Comparison of ENCODE assay signal across 13 cellular contexts in the genomic region with DNA sequence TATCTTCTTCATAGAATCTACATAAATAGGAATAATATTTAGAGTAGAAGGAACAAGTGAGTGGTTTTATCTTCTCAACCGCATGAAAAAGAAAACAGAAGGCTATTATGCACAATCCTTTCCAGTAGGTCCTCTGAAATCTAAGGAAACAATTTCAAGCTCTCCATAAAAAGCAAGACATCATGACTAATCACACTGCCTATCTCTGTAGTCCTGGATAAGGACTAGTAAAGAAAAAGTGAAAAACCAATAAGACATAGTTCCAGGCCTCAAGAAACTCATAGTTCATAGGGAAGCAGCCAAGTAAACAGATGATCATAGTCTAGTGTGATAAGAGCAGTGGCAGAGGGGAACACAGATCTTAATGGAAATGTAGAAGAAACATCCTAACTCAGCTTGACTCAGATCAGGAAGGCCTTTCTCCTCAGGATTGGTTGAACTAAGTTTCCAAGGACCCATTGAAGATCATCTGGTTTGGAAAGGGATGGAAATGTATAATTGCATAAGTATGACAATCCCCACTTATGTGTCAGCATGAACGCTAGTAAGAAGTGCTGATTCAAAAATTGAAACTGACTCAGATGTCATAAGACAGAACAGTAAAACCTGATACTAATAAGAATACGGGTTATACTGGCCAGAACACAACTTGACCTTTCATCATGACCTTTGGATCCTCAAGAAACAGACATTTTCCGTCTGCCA.
DNase-seq lines count a peak whose midpoint lies in the region; ATAC-seq, FAIRE-seq and TF ChIP-seq lines count a peak whose summit lies in the region.
"Had no signal": no experiment of that assay in that cellular context is flagged by ENCODE, and none has a peak within 500 bp of the region (broad histone marks: within the 10 kb centered on the region; RNA-seq: fewer than 3 reads in every experiment).

No MANE protein-coding gene starts in this region.

- DNase-seq in brain microvascular endothelial cell: peak; percentile 6
- DNase-seq in small intestine: peak; percentile 0
- no peak for DNase-seq in HepG2 (ENCODE audit: low spot score)
- no peak for DNase-seq in GF-D8 (lab: John Stamatoyannopoulos, UW)
- no peak for DNase-seq in right lobe of liver
- no peak for DNase-seq in HUDEP-2 (lab: John Stamatoyannopoulos, UW; ENCODE audit: unreplicated experiment in 76 of 76)
- DNase-seq: activated CD4-positive, CD25-positive, alpha-beta regulatory T cell; HCEC 1CT; mucosa of descending colon; NCI-H1105 had no signal

- TF ChIP-seq RAD21 in HepG2 (CRISPR knock-in tag; IDR thresholded peaks at IDR 0.05): no peak

- TF ChIP-seq EP300 in HepG2 (IDR thresholded peaks at IDR 0.05; ENCODE audit: low read depth in 2 of 2, low read length in 2 of 2) (no peak), HepG2 (CRISPR knock-in tag; IDR thresholded peaks at IDR 0.05; ENCODE audit: borderline replicate concordance) (no peak)

- 46 to 65% (median 59%) methylated on average over 4 of the region's 4 CpGs for WGBS in small intestine, 3 donors
- 41% methylated on average over 4 of the region's 4 CpGs for WGBS in HepG2 (ENCODE audit: low lambda C conversion rate)
- 44% methylated on average over 4 of the region's 4 CpGs for WGBS in right lobe of liver (ENCODE audit: insufficient coverage, low coverage, low lambda C conversion rate, missing lambda C conversion rate)

- H4K20me1 ChIP-seq in HepG2 (ENCODE audit: insufficient read depth, low read length): no peaks in the 10 kb centered on the region

- no peak for TF ChIP-seq CTCF in brain microvascular endothelial cell (IDR thresholded peaks at IDR 0.05; ENCODE audit: low read depth, low read length, missing control alignments)
- no peak for TF ChIP-seq CTCF in HepG2 (CRISPR knock-in tag; IDR thresholded peaks at IDR 0.05)
- TF ChIP-seq CTCF in right lobe of liver (IDR thresholded peaks at IDR 0.05): no peak

- CTCF ChIA-PET in HepG2 (lab: Yijun Ruan, JAX; ENCODE audit: low intra/inter-chr PET ratio, low total read pairs): no interaction called here

- no peaks in the 10 kb centered on the region for H3K79me2 ChIP-seq in HepG2 (ENCODE audit: insufficient read depth, low read length)

- in situ Hi-C loops in brain microvascular endothelial cell (cut with HindIII; ENCODE audit: low pct_ligation_motif_present, low sequenced_read_pairs) (no loop called here), HepG2 (cut with HindIII; ENCODE audit: extremely low pct_ligation_motif_present, low pct_unique_long_range_greater_than_20kb) (no loop called here)

- TF ChIP-seq POLR2A in HepG2 (IDR thresholded peaks at IDR 0.05; ENCODE audit: insufficient read depth in 1 of 2, low read depth in 2 of 2, low read length in 2 of 2) (no peak), right lobe of liver (IDR thresholded peaks at IDR 0.05) (no peak)

- H3K27me3 ChIP-seq in brain microvascular endothelial cell (replicated peaks) (no peaks in the 10 kb centered on the region), small intestine (ENCODE audit: control insufficient read depth in 2 of 2, insufficient read depth in 2 of 2, low read length in 2 of 2) (no peaks in the 10 kb centered on the region), HepG2 (ENCODE audit: control insufficient read depth in 1 of 2, insufficient read depth in 2 of 2, low read length in 2 of 2) (no peaks in the 10 kb centered on the region), right lobe of liver (no peaks in the 10 kb centered on the region)

- BruUV-seq in HepG2 (replicated peaks; lab: Mats Ljungman, UMichigan): no TSS peak

- intact Hi-C loops in HepG2 (cut with micrococcal nuclease; ENCODE audit: unreplicated experiment): no loop called here
- intact Hi-C loops in right lobe of liver (cut with DNase I): no loop called here

- H2AFZ ChIP-seq in HepG2 (ENCODE audit: low read length): no peak overlapping the region

- H3K9me3 ChIP-seq in small intestine (ENCODE audit: control insufficient read depth, low read depth): no peaks in the 10 kb centered on the region
- no peaks in the 10 kb centered on the region for H3K9me3 ChIP-seq in HepG2 (ENCODE audit: low read length)
- no peaks in the 10 kb centered on the region for H3K9me3 ChIP-seq in right lobe of liver
- H3K9me3 ChIP-seq: mucosa of descending colon, thoracic aorta had no signal

- H3K4me2 ChIP-seq in HepG2 (ENCODE audit: low read depth, low read length): no peak overlapping the region

- H3K4me1 ChIP-seq in small intestine (ENCODE audit: control insufficient read depth in 2 of 2, insufficient read depth in 1 of 2, low read depth in 1 of 2, low read length in 1 of 2): no peaks in the 10 kb centered on the region
- H3K4me1 ChIP-seq in HepG2 (ENCODE audit: insufficient read depth, low read length): no peaks in the 10 kb centered on the region
- H3K4me1 ChIP-seq in right lobe of liver: peaks cover 0 to 7% (median 0%) of the 10 kb centered on the region in 4 donors

- H3K36me3 ChIP-seq in brain microvascular endothelial cell (replicated peaks): no peaks in the 10 kb centered on the region
- no peaks in the 10 kb centered on the region for H3K36me3 ChIP-seq in small intestine (ENCODE audit: control insufficient read depth in 2 of 2, insufficient read depth in 2 of 2, low read length in 2 of 2)
- H3K36me3 ChIP-seq in HepG2 (replicated peaks in 1 of 2; ENCODE audit: control insufficient read depth in 1 of 2, insufficient read depth in 2 of 2, low read length in 2 of 2): no peaks in the 10 kb centered on the region
- H3K36me3 ChIP-seq in right lobe of liver: no peaks in the 10 kb centered on the region
- H3K36me3 ChIP-seq: thoracic aorta had no signal

- no peak overlapping the region for H3K9ac ChIP-seq in HepG2 (ENCODE audit: insufficient read depth, low read depth, low read length)

- H3K27ac ChIP-seq in brain microvascular endothelial cell (no peak overlapping the region), small intestine (ENCODE audit: low read depth in 1 of 2, low read length in 1 of 2) (no peak overlapping the region), HepG2 (ENCODE audit: extremely low read length, insufficient read depth, low read length) (no peak overlapping the region), right lobe of liver (no peak overlapping the region)
- H3K27ac ChIP-seq: thoracic aorta had no signal

- no peak for FAIRE-seq in small intestine (lab: Jason Lieb, UNC)
- FAIRE-seq in HepG2 (lab: Jason Lieb, UNC): no peak

- ATAC-seq in GM18861 (IDR thresholded peaks at IDR 0.05; ENCODE audit: unreplicated experiment) (peak; percentile 65), HG02870 (IDR thresholded peaks at IDR 0.05; ENCODE audit: unreplicated experiment) (peak; percentile 74), HepG2 (no peak), right lobe of liver (no peak)
- ATAC-seq: mucosa of descending colon had no signal

- H3K4me3 ChIP-seq in brain microvascular endothelial cell (ENCODE audit: low read depth, low read length) (no peak overlapping the region), small intestine (ENCODE audit: low read depth in 1 of 2, low read length in 2 of 2) (no peak overlapping the region), HepG2 (replicated peaks in 1 of 3; ENCODE audit: insufficient read depth in 1 of 3, low read depth in 2 of 3, low read length in 3 of 3) (no peak overlapping the region), right lobe of liver (no peak overlapping the region)
- H3K4me3 ChIP-seq: mucosa of descending colon, thoracic aorta had no signal

- POLR2A ChIA-PET in HepG2 (lab: Yijun Ruan, JAX): no interaction called here

TF ChIP-seq in HepG2, 621 proteins besides CTCF, POLR2A, EP300 and RAD21 (continues in another document):
- no peak for TF ChIP-seq ZNF296 (CRISPR knock-in tag; conservative IDR thresholded peaks at IDR 0.05)
- TF ChIP-seq PRMT3 (CRISPR knock-in tag; IDR thresholded peaks at IDR 0.05; ENCODE audit: borderline replicate concordance, low read depth): no peak
- TF ChIP-seq KMT2A (CRISPR knock-in tag; IDR thresholded peaks at IDR 0.05): no peak
- TF ChIP-seq, protein P1, sequence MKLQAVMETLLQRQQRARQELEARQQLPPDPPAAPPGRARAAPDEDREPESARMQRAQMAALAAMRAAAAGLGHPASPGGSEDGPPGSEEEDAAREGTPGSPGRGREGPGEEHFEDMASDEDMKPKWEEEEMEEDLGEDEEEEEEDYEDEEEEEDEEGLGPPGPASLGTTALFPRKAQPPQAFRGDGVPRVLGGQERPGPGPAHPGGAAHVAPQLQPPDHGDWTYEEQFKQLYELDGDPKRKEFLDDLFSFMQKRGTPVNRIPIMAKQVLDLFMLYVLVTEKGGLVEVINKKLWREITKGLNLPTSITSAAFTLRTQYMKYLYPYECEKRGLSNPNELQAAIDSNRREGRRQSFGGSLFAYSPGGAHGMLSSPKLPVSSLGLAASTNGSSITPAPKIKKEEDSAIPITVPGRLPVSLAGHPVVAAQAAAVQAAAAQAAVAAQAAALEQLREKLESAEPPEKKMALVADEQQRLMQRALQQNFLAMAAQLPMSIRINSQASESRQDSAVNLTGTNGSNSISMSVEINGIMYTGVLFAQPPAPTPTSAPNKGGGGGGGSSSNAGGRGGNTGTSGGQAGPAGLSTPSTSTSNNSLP (IDR thresholded peaks at IDR 0.05; ENCODE audit: low read depth, low read length): no peak
- TF ChIP-seq ZNF775 (CRISPR knock-in tag; IDR thresholded peaks at IDR 0.05; ENCODE audit: borderline replicate concordance): no peak
- TF ChIP-seq RFXAP (CRISPR knock-in tag; IDR thresholded peaks at IDR 0.05; ENCODE audit: borderline replicate concordance): no peak
- TF ChIP-seq ZNF841 (CRISPR knock-in tag; IDR thresholded peaks at IDR 0.05; ENCODE audit: borderline replicate concordance): no peak

Comparison
In these comparisons a context has a peak if more than half of its experiments do, and no peak if none do; other contexts are left out.
1. ATAC-seq: peak in GM18861 (single experiment) and HG02870 (single experiment); none in HepG2 (single experiment) and right lobe of liver (0 of 4).
2. DNase-seq: peak in brain microvascular endothelial cell (single experiment) and small intestine (single experiment); none in HepG2 (single experiment), GF-D8 (single experiment), right lobe of liver (0 of 3) and HUDEP-2 (0 of 76).